Comparison of ENCODE assay signal across 8 cellular contexts in genomic region chr1:226676381-226676780, GRCh38.
DNase-seq lines count a peak whose midpoint lies in the region; TF ChIP-seq lines count a peak whose summit lies in the region.

No MANE protein-coding gene starts in this region.

- peaks cover 94% of the 10 kb centered on the region for H3K4me1 ChIP-seq in muscle layer of colon (ENCODE audit: insufficient read depth, low read length)

- no peaks in the 10 kb centered on the region for H3K9me3 Mint-ChIP-seq in IgD-negative memory B cell

- TF ChIP-seq CTCF in AG10803 (conservative IDR thresholded peaks at IDR 0.05; ENCODE audit: low read length): no peak
- TF ChIP-seq CTCF in brain microvascular endothelial cell (IDR thresholded peaks at IDR 0.05; ENCODE audit: low read depth, low read length, missing control alignments): no peak
- TF ChIP-seq CTCF in GM10266 (IDR thresholded peaks at IDR 0.05; ENCODE audit: control insufficient read depth, insufficient read depth, low read depth, missing control alignments): no peak

- H3K36me3 Mint-ChIP-seq in IgD-negative memory B cell: peaks cover 4% of the 10 kb centered on the region

- no peaks in the 10 kb centered on the region for H3K36me3 ChIP-seq in muscle layer of colon (ENCODE audit: insufficient read depth, low read length)
- H3K36me3 ChIP-seq in brain microvascular endothelial cell (replicated peaks): no peaks in the 10 kb centered on the region

- peaks cover 76 to 86% (median 81%) of the 10 kb centered on the region in 3 donors for H3K4me1 Mint-ChIP-seq in IgD-negative memory B cell

- in situ Hi-C loops in brain microvascular endothelial cell (cut with HindIII; ENCODE audit: low pct_ligation_motif_present, low sequenced_read_pairs): no loop called here

- H3K27me3 ChIP-seq in muscle layer of colon (ENCODE audit: control insufficient read depth in 1 of 2, insufficient read depth in 2 of 2, low read length in 2 of 2) (no peaks in the 10 kb centered on the region), brain microvascular endothelial cell (replicated peaks) (no peaks in the 10 kb centered on the region)

- H3K4me3 ChIP-seq in AG10803 (ENCODE audit: low read length): no peak overlapping the region
- peak overlapping the region in 1 of 2 donors; percentile 36 for H3K4me3 ChIP-seq in muscle layer of colon (ENCODE audit: low read depth in 1 of 2, low read length in 2 of 2)
- no peak overlapping the region for H3K4me3 ChIP-seq in brain microvascular endothelial cell (ENCODE audit: low read depth, low read length)

- peak overlapping the region; percentile 83 to 94 (median 92) for H3K4me3 Mint-ChIP-seq in IgD-negative memory B cell

- DNase-seq in AG10803 (ENCODE audit: low read depth): peak; percentile 38
- no peak for DNase-seq in brain microvascular endothelial cell
- DNase-seq in iPS-NIHi11 (ENCODE audit: low spot score): no peak
- DNase-seq in GM10266 (ENCODE audit: extremely low spot score): no peak
- no peak for DNase-seq in NCI-H510A treated with DMSO at 0.1 percent for 48 hours (lab: John Stamatoyannopoulos, UW)

- peak overlapping the region; percentile 59 for H3K9ac ChIP-seq in muscle layer of colon (ENCODE audit: low read length)

- H3K27ac ChIP-seq in angular gyrus (ENCODE audit: low read depth, low read length) (peak overlapping the region; percentile 82), muscle layer of colon (ENCODE audit: low read depth, low read length) (peak overlapping the region; percentile 89), brain microvascular endothelial cell (no peak overlapping the region)

- H3K9me3 ChIP-seq in muscle layer of colon (ENCODE audit: low read length): no peaks in the 10 kb centered on the region

- no peaks in the 10 kb centered on the region for H3K27me3 Mint-ChIP-seq in IgD-negative memory B cell

- H3K27ac Mint-ChIP-seq in IgD-negative memory B cell: peak overlapping the region; percentile 97 to 99 (median 99)
